In the genomic region with DNA sequence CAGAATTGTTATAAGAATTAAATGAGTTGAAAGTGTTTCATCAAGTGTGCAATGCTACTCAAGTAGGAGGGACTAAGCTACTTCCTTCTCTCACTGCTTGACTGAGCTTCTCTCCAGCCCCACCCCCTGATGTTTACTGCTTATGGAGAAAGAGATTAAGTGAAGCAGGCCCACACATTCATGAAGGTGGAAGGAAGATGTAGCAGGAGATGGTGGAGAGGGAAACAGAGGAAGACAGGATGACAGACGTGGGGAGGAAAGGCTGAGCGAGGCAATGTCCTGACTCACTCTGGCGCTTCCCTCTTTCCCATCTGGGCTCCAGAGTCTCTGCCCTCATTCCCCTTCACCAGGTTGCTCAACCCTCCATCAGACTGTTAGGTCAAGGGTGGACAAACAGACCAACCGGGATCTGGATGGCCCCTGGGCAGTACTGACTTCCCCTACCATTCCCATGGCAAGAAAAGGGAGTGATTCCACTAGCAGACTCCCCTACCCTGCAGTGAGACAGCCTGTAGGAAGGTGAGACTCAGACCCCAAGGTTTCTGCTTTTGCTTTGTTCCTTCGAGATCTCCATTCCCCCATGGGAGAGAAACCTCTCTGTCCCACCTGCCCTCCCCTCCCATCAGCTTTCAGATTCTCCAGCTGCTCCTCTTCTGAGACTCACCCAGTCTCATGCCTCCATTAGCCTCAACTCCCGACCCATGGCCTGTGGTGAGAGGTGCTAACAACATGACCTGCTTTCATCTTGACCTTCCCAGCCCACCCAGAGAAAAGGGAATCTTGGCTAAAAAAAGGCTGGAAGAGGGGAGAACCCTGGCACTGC, we compare ENCODE assay signal across 8 cellular contexts. TPM values are rescaled to one million over a fixed set of nuclear protein-coding genes. Genes with fewer than 3 reads are reported as not detected.
DNase-seq lines count a peak whose midpoint lies in the region; ATAC-seq and TF ChIP-seq lines count a peak whose summit lies in the region.

No MANE protein-coding gene starts in this region.

- peak overlapping the region; percentile 95 to 98 (median 95) for H3K27ac Mint-ChIP-seq in CD4-positive, CD25-positive, alpha-beta regulatory T cell
- peak overlapping the region; percentile 93 for H3K27ac Mint-ChIP-seq in activated CD4-positive, alpha-beta memory T cell treated with anti-CD3 and anti-CD28 coated beads, Interleukin-2, amount 10 ng/mL, durations not matched to agents 7 days and 5 days

- TF ChIP-seq RAD21 in IMR-90 (IDR thresholded peaks at IDR 0.05; ENCODE audit: low read length): no peak

- no peaks in the 10 kb centered on the region for H3K9me3 ChIP-seq in CD4-positive, CD25-positive, alpha-beta regulatory T cell (ENCODE audit: control insufficient read depth in 2 of 2, low read length in 2 of 2)
- H3K9me3 ChIP-seq in IMR-90 (ENCODE audit: control insufficient read depth, insufficient read depth, low read length): no peaks in the 10 kb centered on the region
- H3K9me3 ChIP-seq in spleen: no peaks in the 10 kb centered on the region

- TF ChIP-seq CTCF in IMR-90 (conservative IDR thresholded peaks at IDR 0.05; ENCODE audit: low read depth, low read length) (no peak), foreskin fibroblast (IDR thresholded peaks at IDR 0.05; ENCODE audit: low read depth, low read length) (no peak), spleen (IDR thresholded peaks at IDR 0.05 in 8 of 11, conservative IDR thresholded peaks at IDR 0.05 in 3 of 11) (no peak)

- POLR2A ChIA-PET in IMR-90 (lab: Charles Lee; ENCODE audit: unreplicated experiment): interaction anchor here (0.5 to 1.0 kb wide), 2 partner anchors 11 to 59 kb away, joined by 3 to 15 read pairs; no protein-coding TSS in a partner anchor
- POLR2A ChIA-PET in activated CD4-positive, alpha-beta memory T cell treated with anti-CD3 and anti-CD28 coated beads, Interleukin-2, amount 10 ng/mL, durations not matched to agents 7 days and 5 days (lab: Charles Lee): interaction anchor here (1.0 to 7.5 kb wide), 8 partner anchors 15 to 122 kb away, joined by 3 to 68 read pairs (median 24); partner anchors contain the start of genes KHDC4, RXFP4 and SYT11

- intact Hi-C loops in IMR-90 (cut with micrococcal nuclease) (no loop called here), spleen (cut with DNase I; ENCODE audit: low total_unique reads) (loop anchor here (5.0 kb wide), 1 partner anchor 39 kb away; the partner anchor contains the start of gene RXFP4)

- peak overlapping the region; percentile 75 for H3K14ac ChIP-seq in IMR-90 (replicated peaks; ENCODE audit: low read depth, low read length)

- H3K4me3 ChIP-seq in CD4-positive, CD25-positive, alpha-beta regulatory T cell (ENCODE audit: low read depth, low read length): peak overlapping the region; percentile 89
- peak overlapping the region; percentile 6; the same call in 1 of the 2 replicates for H3K4me3 ChIP-seq in IMR-90 (ENCODE audit: insufficient read depth, low read depth, low read length)
- H3K4me3 ChIP-seq in foreskin fibroblast (ENCODE audit: low read depth in 1 of 2, low read length in 2 of 2): peak overlapping the region; percentile 77 to 91
- peak overlapping the region in 2 of 8 donors; percentile 1 to 98 for H3K4me3 ChIP-seq in spleen

- H3K27ac ChIP-seq in CD4-positive, CD25-positive, alpha-beta regulatory T cell (ENCODE audit: insufficient read depth, low read length, poor library complexity, severe bottlenecking): peak overlapping the region; percentile 86
- H3K27ac ChIP-seq in IMR-90 (ENCODE audit: insufficient read depth, low read length) (peak overlapping the region; percentile 99), spleen (peak overlapping the region; percentile 95 to 99 (median 98))

- 40% methylated on average over 1 of the region's 6 CpGs; no CpG with 5 or more reads in 1 of the 2 experiments for WGBS in IMR-90 (ENCODE audit: extremely low coverage in 2 of 2, insufficient read length in 1 of 2), 2 experiments
- 37 to 45% (median 44%) methylated on average over 6 of the region's 6 CpGs for WGBS in spleen, 5 donors

- H3K4me1 Mint-ChIP-seq in CD4-positive, CD25-positive, alpha-beta regulatory T cell: peaks cover 6 to 60% (median 33%) of the 10 kb centered on the region in 4 donors
- H3K4me1 Mint-ChIP-seq in activated CD4-positive, alpha-beta memory T cell treated with anti-CD3 and anti-CD28 coated beads, Interleukin-2, amount 10 ng/mL, durations not matched to agents 7 days and 5 days: peaks cover 38% of the 10 kb centered on the region

- H3K36me3 Mint-ChIP-seq in CD4-positive, CD25-positive, alpha-beta regulatory T cell: peaks cover 11% of the 10 kb centered on the region
- H3K36me3 Mint-ChIP-seq in activated CD4-positive, alpha-beta memory T cell treated with anti-CD3 and anti-CD28 coated beads, Interleukin-2, amount 10 ng/mL, durations not matched to agents 7 days and 5 days (ENCODE audit: low read depth): peaks cover 43% of the 10 kb centered on the region

- H2BK120ac ChIP-seq in IMR-90 (ENCODE audit: low read depth, low read length): peak overlapping the region; percentile 98

- H3K9ac ChIP-seq in IMR-90 (ENCODE audit: low read depth, low read length): peak overlapping the region; percentile 77

- H2BK15ac ChIP-seq in IMR-90 (ENCODE audit: low read depth, low read length): peak overlapping the region; percentile 81

- peak overlapping the region; percentile 91 for H4K91ac ChIP-seq in IMR-90 (ENCODE audit: insufficient read depth, low read depth, low read length)

- peak overlapping the region; percentile 76 to 80; a peak in 3 of 4 replicates for H4K8ac ChIP-seq in IMR-90 (ENCODE audit: low read depth in 2 of 2, low read length in 2 of 2)

- BruUV-seq in IMR-90 (replicated peaks; lab: Mats Ljungman, UMichigan): no TSS peak

- H2AK5ac ChIP-seq in IMR-90 (ENCODE audit: low read depth, low read length): peak overlapping the region; percentile 73

- peak overlapping the region; percentile 58 for H3K18ac ChIP-seq in IMR-90 (ENCODE audit: low read depth, low read length)

- DNase-seq in CD4-positive, CD25-positive, alpha-beta regulatory T cell: peak in 2 of 3 donors; percentile 56 to 81
- DNase-seq in IMR-90: peak; percentile 89
- DNase-seq in activated CD4-positive, alpha-beta memory T cell treated with anti-CD3 and anti-CD28 coated beads, Interleukin-2, amount 10 ng/mL, durations not matched to agents 7 days and 5 days: peak; percentile 39
- peak; percentile 97 for DNase-seq in foreskin fibroblast
- DNase-seq in spleen: peak; percentile 78
- DNase-seq in SW480 (ENCODE audit: low spot score): no peak
- no peak for DNase-seq in NCI-H1436 treated with DMSO at 0.1 percent for 48 hours (lab: John Stamatoyannopoulos, UW)
- DNase-seq in NCI-H345 (lab: John Stamatoyannopoulos, UW): no peak

- H3K4me3 Mint-ChIP-seq in CD4-positive, CD25-positive, alpha-beta regulatory T cell: peak overlapping the region; percentile 92 to 100 (median 99)
- H3K4me3 Mint-ChIP-seq in activated CD4-positive, alpha-beta memory T cell treated with anti-CD3 and anti-CD28 coated beads, Interleukin-2, amount 10 ng/mL, durations not matched to agents 7 days and 5 days: peak overlapping the region; percentile 100

- peak overlapping the region; percentile 92 for H3K4ac ChIP-seq in IMR-90 (ENCODE audit: low read depth, low read length)

- peak overlapping the region; percentile 42 for H4K5ac ChIP-seq in IMR-90 (ENCODE audit: low read depth, low read length)

- H4K20me1 ChIP-seq in IMR-90 (ENCODE audit: insufficient read depth, low read length): peaks cover 12% of the 10 kb centered on the region

- peak overlapping the region; percentile 95 for H3K23ac ChIP-seq in IMR-90 (ENCODE audit: low read depth, low read length)

- H2BK5ac ChIP-seq in IMR-90 (ENCODE audit: low read depth, low read length, poor library complexity, severe bottlenecking): peak overlapping the region; percentile 93

- ATAC-seq in CD4-positive, CD25-positive, alpha-beta regulatory T cell (ENCODE audit: low read depth in 2 of 2): peak; percentile 57 to 59
- ATAC-seq in IMR-90 (ENCODE audit: low read depth): peak; percentile 15

- in situ Hi-C loops in IMR-90 (cut with MboI; ENCODE audit: low sequenced_read_pairs): no loop called here

- H2AK9ac ChIP-seq in IMR-90 (replicated peaks; ENCODE audit: low read depth, low read length, poor library complexity): peak overlapping the region; percentile 96

- peaks cover 26% of the 10 kb centered on the region for H3K9me1 ChIP-seq in IMR-90 (ENCODE audit: insufficient read depth, low read length)

- H3K4me1 ChIP-seq in CD4-positive, CD25-positive, alpha-beta regulatory T cell (ENCODE audit: control insufficient read depth, insufficient read depth, low read length, poor library complexity, severe bottlenecking): peaks cover 58% of the 10 kb centered on the region
- H3K4me1 ChIP-seq in IMR-90 (ENCODE audit: control insufficient read depth, insufficient read depth, low read length): peaks cover 43% of the 10 kb centered on the region
- H3K4me1 ChIP-seq in spleen: peaks cover 41 to 84% (median 68%) of the 10 kb centered on the region in 6 donors

- peak overlapping the region; percentile 76 for H3K56ac ChIP-seq in IMR-90 (ENCODE audit: extremely low read depth, insufficient read depth, low read length)

- TF ChIP-seq POLR2A in IMR-90 (IDR thresholded peaks at IDR 0.05; ENCODE audit: low read depth, low read length) (peak; percentile 59; the same call in 1 of the 2 replicates), spleen (IDR thresholded peaks at IDR 0.05) (no peak)

- CTCF ChIA-PET in IMR-90 (lab: Yijun Ruan, JAX): interaction anchor here (0.6 to 1.0 kb wide), 3 partner anchors 8 to 80 kb away, joined by 3 to 5 read pairs (median 3); no protein-coding TSS in a partner anchor
- CTCF ChIA-PET in activated CD4-positive, alpha-beta memory T cell treated with anti-CD3 and anti-CD28 coated beads, Interleukin-2, amount 10 ng/mL, durations not matched to agents 7 days and 5 days (lab: Charles Lee): interaction anchor here (0.6 to 9.1 kb wide), 9 partner anchors 9 to 323 kb away, joined by 3 to 80 read pairs (median 4); no protein-coding TSS in a partner anchor

- peak overlapping the region; percentile 65 for H3K4me2 ChIP-seq in IMR-90 (ENCODE audit: low read depth, low read length)

- peak overlapping the region; percentile 76 for H2BK20ac ChIP-seq in IMR-90 (ENCODE audit: low read depth, low read length)

- no peaks in the 10 kb centered on the region for H3K36me3 ChIP-seq in CD4-positive, CD25-positive, alpha-beta regulatory T cell (ENCODE audit: control insufficient read depth, insufficient read depth, low read length)
- H3K36me3 ChIP-seq in IMR-90 (ENCODE audit: control insufficient read depth, insufficient read depth, low read length) (no peaks in the 10 kb centered on the region), spleen (peaks cover 0 to 17% (median 0%) of the 10 kb centered on the region in 6 donors)

- H3K27me3 ChIP-seq in CD4-positive, CD25-positive, alpha-beta regulatory T cell (ENCODE audit: control insufficient read depth, insufficient read depth, low read length): no peaks in the 10 kb centered on the region
- no peaks in the 10 kb centered on the region for H3K27me3 ChIP-seq in IMR-90 (ENCODE audit: control insufficient read depth, insufficient read depth, low read length)
- no peaks in the 10 kb centered on the region for H3K27me3 ChIP-seq in spleen (replicated peaks in 1 of 7)

- H2AFZ ChIP-seq in IMR-90 (replicated peaks; ENCODE audit: low read length, poor library complexity): peak overlapping the region; percentile 46

- dilution Hi-C loops in IMR-90 (cut with HindIII; ENCODE audit: low sequenced_read_pairs, unreplicated experiment): no loop called here

- H3K27me3 Mint-ChIP-seq in CD4-positive, CD25-positive, alpha-beta regulatory T cell: no peaks in the 10 kb centered on the region
- H3K27me3 Mint-ChIP-seq in activated CD4-positive, alpha-beta memory T cell treated with anti-CD3 and anti-CD28 coated beads, Interleukin-2, amount 10 ng/mL, durations not matched to agents 7 days and 5 days: no peaks in the 10 kb centered on the region

- H3K79me1 ChIP-seq in IMR-90 (ENCODE audit: low read depth in 1 of 2, low read length in 2 of 2): peaks cover 10 to 61% of the 10 kb centered on the region in 2 experiments; a peak in 3 of 4 replicates

- peaks cover 0 to 1% (median 0%) of the 10 kb centered on the region in 7 donors for H3K9me3 Mint-ChIP-seq in CD4-positive, CD25-positive, alpha-beta regulatory T cell
- no peaks in the 10 kb centered on the region for H3K9me3 Mint-ChIP-seq in activated CD4-positive, alpha-beta memory T cell treated with anti-CD3 and anti-CD28 coated beads, Interleukin-2, amount 10 ng/mL, durations not matched to agents 7 days and 5 days

RNA-seq across cellular contexts. Expression of gene ARHGEF2, which starts 3.1 kb away (rescaled TPM):
- total RNA-seq in CD4-positive, CD25-positive, alpha-beta regulatory T cell: 108 TPM
- 10 to 100 TPM; 16.1 to 19.2 (median 16.3) TPM for polyA plus RNA-seq in CD4-positive, CD25-positive, alpha-beta regulatory T cell
- total RNA-seq in IMR-90 (2012; rRNA removed) (81.4 and 91.8 TPM in 2 replicates), spleen (100 to 1,000 TPM; 129 to 228 (median 192) TPM)
- polyA plus RNA-seq in IMR-90 (2012; rRNA removed) (101 and 117 TPM in 2 replicates), spleen (10 to 100 TPM; 45.1 to 83.0 (median 63.4) TPM)
- 64.3 and 78.0 TPM in 2 replicates for polyA plus RNA-seq in IMR-90 (2012; cell fraction: cytosol; rRNA removed)
- polyA plus RNA-seq in IMR-90 (2012; cell fraction: nucleus; rRNA removed; ENCODE audit: low replicate concordance): 272 and 424 TPM in 2 replicates
- total RNA-seq in activated CD4-positive, alpha-beta memory T cell treated with anti-CD3 and anti-CD28 coated beads, Interleukin-2, amount 10 ng/mL, durations not matched to agents 7 days and 5 days: 100 to 1,000 TPM; 159 to 164 TPM

RNA-seq across cellular contexts. Expression of gene SSR2, which starts 39.3 kb away (rescaled TPM):
- total RNA-seq in CD4-positive, CD25-positive, alpha-beta regulatory T cell: 196 TPM
- polyA plus RNA-seq in CD4-positive, CD25-positive, alpha-beta regulatory T cell: 100 to 1,000 TPM; 358 to 421 (median 392) TPM
- total RNA-seq in IMR-90 (2012; rRNA removed) (553 and 927 TPM in 2 replicates), spleen (100 to 1,000 TPM; 152 to 254 (median 183) TPM)
- polyA plus RNA-seq in IMR-90 (2012; rRNA removed) (952 and 1,264 TPM in 2 replicates), spleen (100 to 1,000 TPM; 198 to 291 (median 224) TPM)
- 935 and 1,213 TPM in 2 replicates for polyA plus RNA-seq in IMR-90 (2012; cell fraction: cytosol; rRNA removed)
- polyA plus RNA-seq in IMR-90 (2012; cell fraction: nucleus; rRNA removed; ENCODE audit: low replicate concordance): 229 and 499 TPM in 2 replicates
- total RNA-seq in activated CD4-positive, alpha-beta memory T cell treated with anti-CD3 and anti-CD28 coated beads, Interleukin-2, amount 10 ng/mL, durations not matched to agents 7 days and 5 days: 100 to 1,000 TPM; 262 to 268 TPM

RNA-seq across cellular contexts. Expression of gene RXFP4, which starts 40.0 kb away (rescaled TPM):
- total RNA-seq in CD4-positive, CD25-positive, alpha-beta regulatory T cell: not detected
- polyA plus RNA-seq in CD4-positive, CD25-positive, alpha-beta regulatory T cell: 1 to 10 TPM in 1 of 4 donors, under 1 TPM in 1, not detected in 2; 0.32 to 1.4 TPM
- total RNA-seq in IMR-90 (2012; rRNA removed): not detected in 2 replicates
- not detected in 2 replicates for polyA plus RNA-seq in IMR-90 (2012; rRNA removed)
- polyA plus RNA-seq in IMR-90 (2012; cell fraction: cytosol; rRNA removed): not detected in 2 replicates
- 0.07 TPM in 1 of 2 replicates, not detected in the other for polyA plus RNA-seq in IMR-90 (2012; cell fraction: nucleus; rRNA removed; ENCODE audit: low replicate concordance)
- not detected for total RNA-seq in activated CD4-positive, alpha-beta memory T cell treated with anti-CD3 and anti-CD28 coated beads, Interleukin-2, amount 10 ng/mL, durations not matched to agents 7 days and 5 days
- total RNA-seq in spleen: under 1 TPM in 1 of 7 donors, not detected in 6; 0.88 TPM
- polyA plus RNA-seq in spleen: under 1 TPM in 1 of 3 donors, not detected in 2; 0.06 TPM

RNA-seq across cellular contexts. Expression of gene KHDC4, which starts 47.3 kb away (rescaled TPM):
- total RNA-seq in CD4-positive, CD25-positive, alpha-beta regulatory T cell: 60.1 TPM
- 10 to 100 TPM in 1 of 4 donors, 1 to 10 TPM in 3; 7.4 to 10.8 (median 8.3) TPM for polyA plus RNA-seq in CD4-positive, CD25-positive, alpha-beta regulatory T cell
- total RNA-seq in IMR-90 (2012; rRNA removed) (22.5 and 28.0 TPM in 2 replicates), spleen (10 to 100 TPM; 43.2 to 70.5 (median 59.3) TPM)
- polyA plus RNA-seq in IMR-90 (2012; rRNA removed) (23.4 and 29.9 TPM in 2 replicates), spleen (10 to 100 TPM; 24.9 to 33.8 (median 29.3) TPM)
- polyA plus RNA-seq in IMR-90 (2012; cell fraction: cytosol; rRNA removed): 9.3 and 11.6 TPM in 2 replicates
- polyA plus RNA-seq in IMR-90 (2012; cell fraction: nucleus; rRNA removed; ENCODE audit: low replicate concordance): 59.4 and 172 TPM in 2 replicates
- total RNA-seq in activated CD4-positive, alpha-beta memory T cell treated with anti-CD3 and anti-CD28 coated beads, Interleukin-2, amount 10 ng/mL, durations not matched to agents 7 days and 5 days: 10 to 100 TPM; 63.8 to 71.4 TPM

Comparison
In these comparisons a context has a peak if more than half of its experiments do, and no peak if none do; other contexts are left out.
1. DNase-seq: peak in CD4-positive, CD25-positive, alpha-beta regulatory T cell (2 of 3), IMR-90 (single experiment), activated CD4-positive, alpha-beta memory T cell treated with anti-CD3 and anti-CD28 coated beads, Interleukin-2, amount 10 ng/mL, durations not matched to agents 7 days and 5 days (single experiment), foreskin fibroblast (2 of 2) and spleen (single experiment); none in SW480 (single experiment), NCI-H1436 treated with DMSO at 0.1 percent for 48 hours (single experiment) and NCI-H345 (single experiment).
2. Peak in every context shown above with its lines, with median percentiles within 50 percentile points of each other: H3K27ac ChIP-seq.